1 cellular context compared by ENCODE assay signal in the genomic region with DNA sequence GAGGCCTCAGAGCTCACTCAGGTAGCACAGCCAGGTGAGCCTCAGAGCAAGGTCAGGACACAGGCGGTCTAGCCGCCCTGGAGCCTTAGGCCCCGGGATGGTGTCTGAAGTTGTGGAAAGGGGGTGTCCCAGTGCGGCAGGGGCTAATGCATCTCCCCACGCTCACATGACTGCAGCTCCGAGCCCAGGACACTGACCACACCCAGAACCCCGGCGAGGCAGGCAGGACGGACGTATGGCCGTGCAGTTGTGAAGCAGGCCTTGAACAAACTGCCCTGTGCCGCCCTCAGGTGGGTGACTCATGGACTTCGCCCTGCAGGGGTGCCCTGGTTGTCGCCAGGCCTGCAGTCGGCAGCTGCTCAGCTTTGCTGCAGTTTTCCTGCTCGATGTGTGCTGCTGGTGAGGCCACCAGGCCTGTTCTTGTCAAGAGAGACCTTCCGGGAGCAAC.
TF ChIP-seq lines count a peak whose summit lies in the region.

No MANE protein-coding gene starts in this region.

TF ChIP-seq in HepG2, 621 proteins besides CTCF, POLR2A, EP300 and RAD21 (continued from another document and continues in another):
- TF ChIP-seq, protein P1, sequence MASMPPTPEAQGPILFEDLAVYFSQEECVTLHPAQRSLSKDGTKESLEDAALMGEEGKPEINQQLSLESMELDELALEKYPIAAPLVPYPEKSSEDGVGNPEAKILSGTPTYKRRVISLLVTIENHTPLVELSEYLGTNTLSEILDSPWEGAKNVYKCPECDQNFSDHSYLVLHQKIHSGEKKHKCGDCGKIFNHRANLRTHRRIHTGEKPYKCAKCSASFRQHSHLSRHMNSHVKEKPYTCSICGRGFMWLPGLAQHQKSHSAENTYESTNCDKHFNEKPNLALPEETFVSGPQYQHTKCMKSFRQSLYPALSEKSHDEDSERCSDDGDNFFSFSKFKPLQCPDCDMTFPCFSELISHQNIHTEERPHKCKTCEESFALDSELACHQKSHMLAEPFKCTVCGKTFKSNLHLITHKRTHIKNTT (CRISPR knock-in tag; IDR thresholded peaks at IDR 0.05): no peak
- TF ChIP-seq DR1 (CRISPR knock-in tag; IDR thresholded peaks at IDR 0.05) (no peak; the same call in 1 of the 2 replicates), RBFOX2 (IDR thresholded peaks at IDR 0.05; ENCODE audit: low read depth, low read length) (peak; percentile 56; the same call in 1 of the 2 replicates), AGO2 (optimal IDR thresholded peaks at IDR 0.05; ENCODE audit: low read depth, low read length) (peak; percentile 70), ZNF570 (CRISPR knock-in tag; IDR thresholded peaks at IDR 0.05; ENCODE audit: borderline replicate concordance) (no peak), ZNF776 (CRISPR knock-in tag; IDR thresholded peaks at IDR 0.05) (no peak), ZNF670 (CRISPR knock-in tag; IDR thresholded peaks at IDR 0.05; ENCODE audit: borderline replicate concordance) (no peak), KLF16 (CRISPR knock-in tag; IDR thresholded peaks at IDR 0.05) (peak in 1 of 2 experiments; percentile 50; a peak in 1 of 4 replicates), FOXC1 (CRISPR knock-in tag; IDR thresholded peaks at IDR 0.05; ENCODE audit: borderline replicate concordance) (peak; percentile 66; the same call in 1 of the 2 replicates), NFRKB (IDR thresholded peaks at IDR 0.05) (no peak), ZNF879 (CRISPR knock-in tag; IDR thresholded peaks at IDR 0.05) (no peak), JUND (CRISPR knock-in tag; IDR thresholded peaks at IDR 0.05) (peak; percentile 92), ZSCAN9 (CRISPR knock-in tag; IDR thresholded peaks at IDR 0.05; ENCODE audit: borderline replicate concordance) (peak; percentile 65; the same call in 1 of the 2 replicates), ZNF563 (CRISPR knock-in tag; IDR thresholded peaks at IDR 0.05) (peak; percentile 76), ZNF777 (CRISPR knock-in tag; IDR thresholded peaks at IDR 0.05) (0 out of 2 replicates have a peak, but pooled peaks have one; percentile 32), NFIB (CRISPR knock-in tag; IDR thresholded peaks at IDR 0.05; ENCODE audit: borderline replicate concordance) (no peak), NFYB (CRISPR knock-in tag; IDR thresholded peaks at IDR 0.05) (no peak), AKAP8 (CRISPR knock-in tag; IDR thresholded peaks at IDR 0.05) (no peak), SNAI1 (CRISPR knock-in tag; IDR thresholded peaks at IDR 0.05; ENCODE audit: borderline replicate concordance) (no peak), PITX1 (CRISPR knock-in tag; IDR thresholded peaks at IDR 0.05) (0 out of 2 replicates have a peak, but pooled peaks have one; percentile 42), NCOA2 (CRISPR knock-in tag; IDR thresholded peaks at IDR 0.05) (peak; percentile 48), HCFC1 (IDR thresholded peaks at IDR 0.05; ENCODE audit: low read depth, low read length) (no peak), ZFYVE20 (CRISPR knock-in tag; IDR thresholded peaks at IDR 0.05; ENCODE audit: borderline replicate concordance, low read depth) (no peak), SNRNP70 (IDR thresholded peaks at IDR 0.05; ENCODE audit: low read depth, low read length) (no peak), BRD4 (CRISPR knock-in tag; IDR thresholded peaks at IDR 0.05) (no peak), ZBTB8A (CRISPR knock-in tag; IDR thresholded peaks at IDR 0.05; ENCODE audit: borderline replicate concordance, low read depth) (no peak), ZNF350 (CRISPR knock-in tag; IDR thresholded peaks at IDR 0.05; ENCODE audit: borderline replicate concordance, low read depth) (peak; percentile 50; the same call in 1 of the 2 replicates), SOX6 (IDR thresholded peaks at IDR 0.05) (no peak), SOX6 (CRISPR knock-in tag; IDR thresholded peaks at IDR 0.05) (peak; percentile 68), SRY (CRISPR knock-in tag; IDR thresholded peaks at IDR 0.05) (0 out of 2 replicates have a peak, but pooled peaks have one; percentile 19), ZNF10 (CRISPR knock-in tag; IDR thresholded peaks at IDR 0.05; ENCODE audit: borderline replicate concordance, low read depth) (no peak), NR2F1 (CRISPR knock-in tag; IDR thresholded peaks at IDR 0.05) (no peak), RFXAP (CRISPR knock-in tag; IDR thresholded peaks at IDR 0.05; ENCODE audit: borderline replicate concordance) (peak; percentile 38; the same call in 1 of the 2 replicates), ZNF251 (CRISPR knock-in tag; IDR thresholded peaks at IDR 0.05) (no peak), MTA3 (CRISPR knock-in tag; IDR thresholded peaks at IDR 0.05) (no peak), ZNF550 (CRISPR knock-in tag; IDR thresholded peaks at IDR 0.05; ENCODE audit: borderline replicate concordance) (no peak), POLR2AphosphoS2 (IDR thresholded peaks at IDR 0.05; ENCODE audit: low read depth, low read length) (no peak), HNF4G (IDR thresholded peaks at IDR 0.05; ENCODE audit: borderline replicate concordance, low read depth, low read length) (peak; percentile 88), HNF4G (CRISPR knock-in tag; IDR thresholded peaks at IDR 0.05; ENCODE audit: borderline replicate concordance, low read depth) (peak; percentile 90; the same call in 1 of the 2 replicates), FIP1L1 (IDR thresholded peaks at IDR 0.05; ENCODE audit: borderline replicate concordance, insufficient read depth, low read depth, low read length) (no peak), FLYWCH1 (CRISPR knock-in tag; IDR thresholded peaks at IDR 0.05) (no peak), ZNF24 (IDR thresholded peaks at IDR 0.05) (no peak), KAT8 (CRISPR knock-in tag; IDR thresholded peaks at IDR 0.05) (peak; percentile 56; the same call in 1 of the 2 replicates), MAZ (IDR thresholded peaks at IDR 0.05; ENCODE audit: borderline replicate concordance, low read depth, low read length) (no peak), MAZ (CRISPR knock-in tag; IDR thresholded peaks at IDR 0.05; ENCODE audit: low read depth) (no peak), FOSL2 (CRISPR knock-in tag; IDR thresholded peaks at IDR 0.05) (peak; percentile 97), MXI1 (IDR thresholded peaks at IDR 0.05; ENCODE audit: borderline replicate concordance, low read depth, low read length) (peak; percentile 68; the same call in 1 of the 3 replicates), ZNF841 (CRISPR knock-in tag; IDR thresholded peaks at IDR 0.05; ENCODE audit: borderline replicate concordance) (peak; percentile 84; the same call in 1 of the 2 replicates), ATF7 (IDR thresholded peaks at IDR 0.05) (no peak), ATF7 (CRISPR knock-in tag; IDR thresholded peaks at IDR 0.05) (no peak), ZNF383 (CRISPR knock-in tag; IDR thresholded peaks at IDR 0.05; ENCODE audit: borderline replicate concordance) (no peak)
- TF ChIP-seq, protein P2, sequence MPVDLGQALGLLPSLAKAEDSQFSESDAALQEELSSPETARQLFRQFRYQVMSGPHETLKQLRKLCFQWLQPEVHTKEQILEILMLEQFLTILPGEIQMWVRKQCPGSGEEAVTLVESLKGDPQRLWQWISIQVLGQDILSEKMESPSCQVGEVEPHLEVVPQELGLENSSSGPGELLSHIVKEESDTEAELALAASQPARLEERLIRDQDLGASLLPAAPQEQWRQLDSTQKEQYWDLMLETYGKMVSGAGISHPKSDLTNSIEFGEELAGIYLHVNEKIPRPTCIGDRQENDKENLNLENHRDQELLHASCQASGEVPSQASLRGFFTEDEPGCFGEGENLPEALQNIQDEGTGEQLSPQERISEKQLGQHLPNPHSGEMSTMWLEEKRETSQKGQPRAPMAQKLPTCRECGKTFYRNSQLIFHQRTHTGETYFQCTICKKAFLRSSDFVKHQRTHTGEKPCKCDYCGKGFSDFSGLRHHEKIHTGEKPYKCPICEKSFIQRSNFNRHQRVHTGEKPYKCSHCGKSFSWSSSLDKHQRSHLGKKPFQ (CRISPR knock-in tag; IDR thresholded peaks at IDR 0.05; ENCODE audit: insufficient replicate concordance): no peak
- TF ChIP-seq, protein P3, sequence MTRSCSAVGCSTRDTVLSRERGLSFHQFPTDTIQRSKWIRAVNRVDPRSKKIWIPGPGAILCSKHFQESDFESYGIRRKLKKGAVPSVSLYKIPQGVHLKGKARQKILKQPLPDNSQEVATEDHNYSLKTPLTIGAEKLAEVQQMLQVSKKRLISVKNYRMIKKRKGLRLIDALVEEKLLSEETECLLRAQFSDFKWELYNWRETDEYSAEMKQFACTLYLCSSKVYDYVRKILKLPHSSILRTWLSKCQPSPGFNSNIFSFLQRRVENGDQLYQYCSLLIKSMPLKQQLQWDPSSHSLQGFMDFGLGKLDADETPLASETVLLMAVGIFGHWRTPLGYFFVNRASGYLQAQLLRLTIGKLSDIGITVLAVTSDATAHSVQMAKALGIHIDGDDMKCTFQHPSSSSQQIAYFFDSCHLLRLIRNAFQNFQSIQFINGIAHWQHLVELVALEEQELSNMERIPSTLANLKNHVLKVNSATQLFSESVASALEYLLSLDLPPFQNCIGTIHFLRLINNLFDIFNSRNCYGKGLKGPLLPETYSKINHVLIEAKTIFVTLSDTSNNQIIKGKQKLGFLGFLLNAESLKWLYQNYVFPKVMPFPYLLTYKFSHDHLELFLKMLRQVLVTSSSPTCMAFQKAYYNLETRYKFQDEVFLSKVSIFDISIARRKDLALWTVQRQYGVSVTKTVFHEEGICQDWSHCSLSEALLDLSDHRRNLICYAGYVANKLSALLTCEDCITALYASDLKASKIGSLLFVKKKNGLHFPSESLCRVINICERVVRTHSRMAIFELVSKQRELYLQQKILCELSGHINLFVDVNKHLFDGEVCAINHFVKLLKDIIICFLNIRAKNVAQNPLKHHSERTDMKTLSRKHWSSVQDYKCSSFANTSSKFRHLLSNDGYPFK (CRISPR knock-in tag; IDR thresholded peaks at IDR 0.05; ENCODE audit: borderline replicate concordance): peak; percentile 25; the same call in 1 of the 2 replicates
- TF ChIP-seq, protein P4, sequence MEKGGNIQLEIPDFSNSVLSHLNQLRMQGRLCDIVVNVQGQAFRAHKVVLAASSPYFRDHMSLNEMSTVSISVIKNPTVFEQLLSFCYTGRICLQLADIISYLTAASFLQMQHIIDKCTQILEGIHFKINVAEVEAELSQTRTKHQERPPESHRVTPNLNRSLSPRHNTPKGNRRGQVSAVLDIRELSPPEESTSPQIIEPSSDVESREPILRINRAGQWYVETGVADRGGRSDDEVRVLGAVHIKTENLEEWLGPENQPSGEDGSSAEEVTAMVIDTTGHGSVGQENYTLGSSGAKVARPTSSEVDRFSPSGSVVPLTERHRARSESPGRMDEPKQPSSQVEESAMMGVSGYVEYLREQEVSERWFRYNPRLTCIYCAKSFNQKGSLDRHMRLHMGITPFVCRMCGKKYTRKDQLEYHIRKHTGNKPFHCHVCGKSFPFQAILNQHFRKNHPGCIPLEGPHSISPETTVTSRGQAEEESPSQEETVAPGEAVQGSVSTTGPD (CRISPR knock-in tag; IDR thresholded peaks at IDR 0.05): no peak
- TF ChIP-seq, protein P5, sequence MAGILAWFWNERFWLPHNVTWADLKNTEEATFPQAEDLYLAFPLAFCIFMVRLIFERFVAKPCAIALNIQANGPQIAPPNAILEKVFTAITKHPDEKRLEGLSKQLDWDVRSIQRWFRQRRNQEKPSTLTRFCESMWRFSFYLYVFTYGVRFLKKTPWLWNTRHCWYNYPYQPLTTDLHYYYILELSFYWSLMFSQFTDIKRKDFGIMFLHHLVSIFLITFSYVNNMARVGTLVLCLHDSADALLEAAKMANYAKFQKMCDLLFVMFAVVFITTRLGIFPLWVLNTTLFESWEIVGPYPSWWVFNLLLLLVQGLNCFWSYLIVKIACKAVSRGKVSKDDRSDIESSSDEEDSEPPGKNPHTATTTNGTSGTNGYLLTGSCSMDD (CRISPR knock-in tag; IDR thresholded peaks at IDR 0.05): no peak
- TF ChIP-seq, protein P6, sequence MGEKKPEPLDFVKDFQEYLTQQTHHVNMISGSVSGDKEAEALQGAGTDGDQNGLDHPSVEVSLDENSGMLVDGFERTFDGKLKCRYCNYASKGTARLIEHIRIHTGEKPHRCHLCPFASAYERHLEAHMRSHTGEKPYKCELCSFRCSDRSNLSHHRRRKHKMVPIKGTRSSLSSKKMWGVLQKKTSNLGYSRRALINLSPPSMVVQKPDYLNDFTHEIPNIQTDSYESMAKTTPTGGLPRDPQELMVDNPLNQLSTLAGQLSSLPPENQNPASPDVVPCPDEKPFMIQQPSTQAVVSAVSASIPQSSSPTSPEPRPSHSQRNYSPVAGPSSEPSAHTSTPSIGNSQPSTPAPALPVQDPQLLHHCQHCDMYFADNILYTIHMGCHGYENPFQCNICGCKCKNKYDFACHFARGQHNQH (CRISPR knock-in tag; IDR thresholded peaks at IDR 0.05): peak; percentile 75; the same call in 1 of the 2 replicates
- TF ChIP-seq, protein P7, sequence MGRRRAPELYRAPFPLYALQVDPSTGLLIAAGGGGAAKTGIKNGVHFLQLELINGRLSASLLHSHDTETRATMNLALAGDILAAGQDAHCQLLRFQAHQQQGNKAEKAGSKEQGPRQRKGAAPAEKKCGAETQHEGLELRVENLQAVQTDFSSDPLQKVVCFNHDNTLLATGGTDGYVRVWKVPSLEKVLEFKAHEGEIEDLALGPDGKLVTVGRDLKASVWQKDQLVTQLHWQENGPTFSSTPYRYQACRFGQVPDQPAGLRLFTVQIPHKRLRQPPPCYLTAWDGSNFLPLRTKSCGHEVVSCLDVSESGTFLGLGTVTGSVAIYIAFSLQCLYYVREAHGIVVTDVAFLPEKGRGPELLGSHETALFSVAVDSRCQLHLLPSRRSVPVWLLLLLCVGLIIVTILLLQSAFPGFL (CRISPR knock-in tag; IDR thresholded peaks at IDR 0.05): no peak
- TF ChIP-seq, protein P8, sequence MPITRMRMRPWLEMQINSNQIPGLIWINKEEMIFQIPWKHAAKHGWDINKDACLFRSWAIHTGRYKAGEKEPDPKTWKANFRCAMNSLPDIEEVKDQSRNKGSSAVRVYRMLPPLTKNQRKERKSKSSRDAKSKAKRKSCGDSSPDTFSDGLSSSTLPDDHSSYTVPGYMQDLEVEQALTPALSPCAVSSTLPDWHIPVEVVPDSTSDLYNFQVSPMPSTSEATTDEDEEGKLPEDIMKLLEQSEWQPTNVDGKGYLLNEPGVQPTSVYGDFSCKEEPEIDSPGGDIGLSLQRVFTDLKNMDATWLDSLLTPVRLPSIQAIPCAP (CRISPR knock-in tag; IDR thresholded peaks at IDR 0.05; ENCODE audit: low read depth): no peak
- TF ChIP-seq, protein P9, sequence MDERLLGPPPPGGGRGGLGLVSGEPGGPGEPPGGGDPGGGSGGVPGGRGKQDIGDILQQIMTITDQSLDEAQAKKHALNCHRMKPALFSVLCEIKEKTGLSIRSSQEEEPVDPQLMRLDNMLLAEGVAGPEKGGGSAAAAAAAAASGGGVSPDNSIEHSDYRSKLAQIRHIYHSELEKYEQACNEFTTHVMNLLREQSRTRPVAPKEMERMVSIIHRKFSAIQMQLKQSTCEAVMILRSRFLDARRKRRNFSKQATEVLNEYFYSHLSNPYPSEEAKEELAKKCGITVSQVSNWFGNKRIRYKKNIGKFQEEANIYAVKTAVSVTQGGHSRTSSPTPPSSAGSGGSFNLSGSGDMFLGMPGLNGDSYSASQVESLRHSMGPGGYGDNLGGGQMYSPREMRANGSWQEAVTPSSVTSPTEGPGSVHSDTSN (CRISPR knock-in tag; IDR thresholded peaks at IDR 0.05): no peak
